Comparison of ENCODE assay signal across 21 cellular contexts in the genomic region with DNA sequence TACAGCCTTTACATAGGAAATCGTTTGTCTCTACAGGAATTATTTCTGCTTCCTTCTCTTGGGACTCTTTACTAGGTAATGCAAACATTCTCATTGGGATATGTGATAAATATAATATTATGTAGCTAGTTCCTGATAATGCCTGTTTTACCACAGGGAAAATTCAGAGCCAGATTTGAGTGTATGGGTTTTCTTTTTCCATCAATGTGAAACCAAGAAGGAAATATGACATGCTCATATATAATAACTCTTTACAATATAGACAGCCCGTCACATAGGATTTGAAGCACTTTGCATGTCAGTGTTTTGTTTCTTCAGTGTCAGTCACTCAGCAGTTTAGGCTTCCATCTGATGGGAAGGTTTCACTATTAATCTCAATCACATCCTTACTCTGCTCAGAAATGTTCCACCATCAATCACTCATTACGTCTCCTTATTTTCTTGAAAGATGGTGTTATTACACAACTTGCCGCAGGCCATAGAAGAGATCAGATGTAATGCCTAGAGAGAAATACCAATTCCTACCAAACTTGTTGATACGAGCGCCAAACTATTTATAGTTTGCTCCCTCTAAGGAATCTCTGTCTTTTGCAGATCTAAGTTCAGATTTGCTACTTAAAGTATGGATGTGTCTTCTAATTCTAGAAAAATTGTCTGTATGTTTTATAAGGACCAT.
"Had no signal": no experiment of that assay in that cellular context is flagged by ENCODE, and none has a peak within 500 bp of the region (broad histone marks: within the 10 kb centered on the region; RNA-seq: fewer than 3 reads in every experiment).

No MANE protein-coding gene starts in this region.

- H3K4me1 ChIP-seq: colonic mucosa, esophagus squamous epithelium, gastrocnemius medialis, heart right ventricle, left lung, lower lobe of right lung had no signal

- DNase-seq: cerebellar nuclear complex; colonic mucosa; cortex of kidney; effector CD8-positive, alpha-beta T cell; effector memory CD8-positive, alpha-beta T cell; endodermal cell; esophagus squamous epithelium; foreskin fibroblast; gastrocnemius medialis; glutamatergic neuron; head of caudate nucleus; heart right ventricle; hippocampal formation; kidney; kidney glomerular epithelial cell; left cardiac atrium; left lung; left ventricle myocardium superior; lower lobe of right lung; midbrain had no signal

- H3K27ac ChIP-seq: colonic mucosa, esophagus squamous epithelium, gastrocnemius medialis, heart right ventricle, left lung, lower lobe of right lung had no signal

- H3K4me3 ChIP-seq: colonic mucosa, esophagus squamous epithelium, gastrocnemius medialis, heart right ventricle, left lung, lower lobe of right lung had no signal

- H3K9me3 ChIP-seq: colonic mucosa, esophagus squamous epithelium, gastrocnemius medialis had no signal

- ATAC-seq: effector memory CD8-positive, alpha-beta T cell; esophagus mucosa; gastrocnemius medialis; heart right ventricle; left cardiac atrium; left lung; left ventricle myocardium superior; lower lobe of right lung had no signal

- H3K36me3 ChIP-seq: colonic mucosa, esophagus squamous epithelium, gastrocnemius medialis, heart right ventricle, left lung, lower lobe of right lung had no signal

- H3K27me3 ChIP-seq: colonic mucosa, esophagus squamous epithelium, gastrocnemius medialis, heart right ventricle, left lung had no signal
